Comparison of ENCODE assay signal across 12 cellular contexts in the genomic region with DNA sequence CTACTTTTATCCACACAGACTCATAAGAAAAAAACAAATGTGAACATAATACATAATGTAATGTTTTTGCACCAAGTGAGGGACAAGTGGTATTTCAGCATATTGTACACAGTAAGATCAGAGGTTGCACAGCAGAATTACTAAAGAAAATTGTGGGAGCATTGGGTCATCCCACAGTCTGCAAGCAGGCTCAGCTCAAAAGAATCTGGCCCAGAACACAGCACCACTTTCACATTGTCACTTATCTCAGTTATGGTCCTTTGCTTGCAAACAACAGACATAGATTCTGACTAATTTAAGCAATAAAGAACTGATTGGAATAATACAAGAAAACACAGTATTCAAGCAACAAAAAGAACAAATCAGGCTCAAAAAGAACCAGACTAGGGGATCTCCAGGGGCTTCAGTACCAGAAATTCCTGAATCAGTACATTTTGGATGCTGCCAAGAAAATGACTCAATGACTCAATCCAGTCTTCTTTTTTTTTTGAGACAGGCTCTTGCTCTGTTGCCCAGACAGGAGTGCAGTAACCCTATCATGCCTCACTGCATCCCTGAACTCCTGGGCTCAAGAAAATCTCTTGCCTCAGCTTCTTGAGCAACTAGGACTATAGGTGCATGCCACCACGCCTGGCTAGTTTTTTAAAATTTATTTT. TPM values are rescaled to one million over a fixed set of nuclear protein-coding genes. Genes with fewer than 3 reads are reported as not detected.
A peak's percentile ranks its signal among the peaks of the same experiment; 100 is the strongest.
DNase-seq lines count a peak whose midpoint lies in the region; ATAC-seq and TF ChIP-seq lines count a peak whose summit lies in the region.
"Had no signal": no experiment of that assay in that cellular context is flagged by ENCODE, and none has a peak within 500 bp of the region (broad histone marks: within the 10 kb centered on the region; RNA-seq: fewer than 3 reads in every experiment).

No MANE protein-coding gene starts in this region.

- TF ChIP-seq CTCF in AG09319 (IDR thresholded peaks at IDR 0.05; ENCODE audit: low read depth, low read length): no peak

- peak overlapping the region; percentile 47 for H4K8ac ChIP-seq in mesenchymal stem cell (ENCODE audit: low read length)

- no peaks in the 10 kb centered on the region for H3K79me1 ChIP-seq in mesenchymal stem cell (replicated peaks; ENCODE audit: low read length, poor library complexity, severe bottlenecking)

- H3K4me1 ChIP-seq in mesenchymal stem cell (ENCODE audit: control insufficient read depth, insufficient read depth, low read depth, low read length): no peaks in the 10 kb centered on the region

- no peak overlapping the region for H3K14ac ChIP-seq in mesenchymal stem cell (ENCODE audit: low read length in 2 of 2)

- H2BK5ac ChIP-seq in mesenchymal stem cell (ENCODE audit: low read depth, low read length, poor library complexity, severe bottlenecking): no peak overlapping the region

- ATAC-seq in GM19467 (IDR thresholded peaks at IDR 0.05; ENCODE audit: unreplicated experiment): no peak

- no peak overlapping the region for H2AK5ac ChIP-seq in mesenchymal stem cell (ENCODE audit: low read length, severe bottlenecking)

- H3K4me2 ChIP-seq in mesenchymal stem cell (ENCODE audit: low read length, poor library complexity, severe bottlenecking): peak overlapping the region; percentile 10

- H3K18ac ChIP-seq in mesenchymal stem cell (ENCODE audit: low read depth in 1 of 2, low read length in 2 of 2): peak overlapping the region; percentile 37 to 56

- H3K27ac ChIP-seq in mesenchymal stem cell (ENCODE audit: low read length, poor library complexity, severe bottlenecking): peak overlapping the region; percentile 81
- H3K27ac ChIP-seq: cardiac muscle cell had no signal

- no peak overlapping the region for H2BK15ac ChIP-seq in mesenchymal stem cell (ENCODE audit: low read depth, poor library complexity, severe bottlenecking)

- no peak overlapping the region for H3K4ac ChIP-seq in mesenchymal stem cell (ENCODE audit: low read depth in 1 of 2, low read length in 2 of 2)

- no peak overlapping the region for H4K91ac ChIP-seq in mesenchymal stem cell (ENCODE audit: low read length)

- H3K9ac ChIP-seq in mesenchymal stem cell (ENCODE audit: low read length): peak overlapping the region; percentile 85

- no peak overlapping the region for H2BK120ac ChIP-seq in mesenchymal stem cell (ENCODE audit: low read depth, low read length)

- H2BK12ac ChIP-seq in mesenchymal stem cell (ENCODE audit: low read length in 2 of 2): no peak overlapping the region

- H2AFZ ChIP-seq in mesenchymal stem cell (ENCODE audit: low read depth, low read length): no peak overlapping the region

- no peaks in the 10 kb centered on the region for H3K27me3 ChIP-seq in mesenchymal stem cell (ENCODE audit: control insufficient read depth in 1 of 2, insufficient read depth in 1 of 2, low read length in 2 of 2)
- H3K27me3 ChIP-seq: cardiac muscle cell had no signal

- H3K23ac ChIP-seq in mesenchymal stem cell (ENCODE audit: low read length in 2 of 2): no peak overlapping the region

- peaks cover 12% of the 10 kb centered on the region for H3K9me3 ChIP-seq in mesenchymal stem cell (ENCODE audit: control insufficient read depth, low read length)

- peak; percentile 28 for DNase-seq in AG09319 (ENCODE audit: extremely low read depth, low read depth)
- DNase-seq in HS-27A (ENCODE audit: low read depth): peak; percentile 58
- peak; percentile 62 for DNase-seq in dedifferentiated amniotic fluid mesenchymal stem cell (ENCODE audit: extremely low spot score)
- peak; percentile 95 for DNase-seq in mesenchymal stem cell
- no peak for DNase-seq in effector CD4-positive, alpha-beta T cell
- DNase-seq in anterior cingulate cortex (lab: John Stamatoyannopoulos, UW): no peak
- DNase-seq in NCI-H524 treated with DMSO at 0.1 percent for 48 hours (lab: John Stamatoyannopoulos, UW): no peak
- DNase-seq: CD8-positive, alpha-beta memory T cell; NCI-H146; retina had no signal

- H3K36me3 ChIP-seq in mesenchymal stem cell (ENCODE audit: control insufficient read depth in 1 of 2, insufficient read depth in 2 of 2, low read depth in 1 of 2, low read length in 2 of 2): no peaks in the 10 kb centered on the region
- H3K36me3 ChIP-seq: cardiac muscle cell had no signal

- 100% methylated on average over 1 of the region's 1 CpG for WGBS in mesenchymal stem cell

- peak overlapping the region in 1 of 2 experiments; percentile 52 for H3K4me3 ChIP-seq in mesenchymal stem cell (ENCODE audit: insufficient read depth in 1 of 2, low read depth in 1 of 2, low read length in 2 of 2)
- H3K4me3 ChIP-seq: cardiac muscle cell had no signal

RNA-seq across cellular contexts. Expression of a gene that starts 42.9 kb away (rescaled TPM):
- polyA plus RNA-seq in mesenchymal stem cell (2013, experiment 1 of 2): 35.6 TPM
- polyA plus RNA-seq in mesenchymal stem cell (2013, experiment 2 of 2): 38.7 TPM

Comparison
In these comparisons a context has a peak if more than half of its experiments do, and no peak if none do; other contexts are left out.
1. DNase-seq: peak in AG09319 (single experiment), HS-27A (single experiment), dedifferentiated amniotic fluid mesenchymal stem cell (single experiment) and mesenchymal stem cell (single experiment); none in effector CD4-positive, alpha-beta T cell (single experiment), anterior cingulate cortex (0 of 58) and NCI-H524 treated with DMSO at 0.1 percent for 48 hours (single experiment).